8 cellular contexts compared by ENCODE assay signal in genomic region chr17:7583253-7584109, GRCh38. TPM values are rescaled to one million over a fixed set of nuclear protein-coding genes. Genes with fewer than 3 reads are reported as not detected.
DNase-seq lines count a peak whose midpoint lies in the region; ATAC-seq and TF ChIP-seq lines count a peak whose summit lies in the region.

Gene MPDU1 (plus strand): TSS chr17:7583852. CDS start chr17:7583863, 11 bp downstream.

- H3K27ac Mint-ChIP-seq in activated naive CD4-positive, alpha-beta T cell treated with anti-CD3 and anti-CD28 coated beads, Interleukin-2, amount 50 U/mL, for 24 hours: peak within 1 kb of the TSS; percentile 100

- peak within 1 kb of the TSS; percentile 72 for H3K4me3 ChIP-seq in HFF-Myc (replicated peaks; ENCODE audit: low read depth, low read length)

- H3K9me3 Mint-ChIP-seq in activated naive CD4-positive, alpha-beta T cell treated with anti-CD3 and anti-CD28 coated beads, Interleukin-2, amount 50 U/mL, for 24 hours: no peaks in the 10 kb centered on the region

- DNase-seq in GM03348 (ENCODE audit: low spot score) (peak; percentile 92), HFF-Myc (ENCODE audit: extremely low read depth, low read depth) (peak; percentile 97), NCI-H1092 (lab: John Stamatoyannopoulos, UW) (peak; percentile 91), globus pallidus (ENCODE audit: low spot score) (peak; percentile 97), occipital lobe (lab: John Stamatoyannopoulos, UW) (peak; percentile 93)

- H3K4me3 Mint-ChIP-seq in activated naive CD4-positive, alpha-beta T cell treated with anti-CD3 and anti-CD28 coated beads, Interleukin-2, amount 50 U/mL, for 24 hours: peak within 1 kb of the TSS; percentile 97

- peak within 1 kb of the TSS; percentile 97 for H3K27ac ChIP-seq in temporal lobe (ENCODE audit: low read depth, low read length)

- peaks cover 8% of the 10 kb centered on the region for H3K36me3 Mint-ChIP-seq in activated naive CD4-positive, alpha-beta T cell treated with anti-CD3 and anti-CD28 coated beads, Interleukin-2, amount 50 U/mL, for 24 hours

- peaks cover 60% of the 10 kb centered on the region for H3K4me1 Mint-ChIP-seq in activated naive CD4-positive, alpha-beta T cell treated with anti-CD3 and anti-CD28 coated beads, Interleukin-2, amount 50 U/mL, for 24 hours

- ATAC-seq in SK-N-SH treated with all-trans-retinoic acid at 6 μM for 48 hours: peak; percentile 66

- no peak for TF ChIP-seq CTCF in HFF-Myc (IDR thresholded peaks at IDR 0.05; ENCODE audit: low read depth, low read length, missing control alignments)

- no peaks in the 10 kb centered on the region for H3K27me3 Mint-ChIP-seq in activated naive CD4-positive, alpha-beta T cell treated with anti-CD3 and anti-CD28 coated beads, Interleukin-2, amount 50 U/mL, for 24 hours

TF ChIP-seq in SK-N-SH treated with all-trans-retinoic acid at 6 μM for 48 hours, 23 proteins besides CTCF, POLR2A, EP300 and RAD21:
- TF ChIP-seq TSHZ2 (CRISPR knock-in tag; IDR thresholded peaks at IDR 0.05) (peak; percentile 70; the same call in 1 of the 2 replicates), SNAI2 (CRISPR knock-in tag; IDR thresholded peaks at IDR 0.05) (0 out of 2 replicates have a peak, but pooled peaks have one; percentile 15), ESRRG (CRISPR knock-in tag; IDR thresholded peaks at IDR 0.05) (no peak)

RNA-seq across cellular contexts. Expression of gene MPDU1, which starts in this region (rescaled TPM):
- 34.8 TPM for total RNA-seq in occipital lobe
- total RNA-seq in temporal lobe: 28.5 TPM

Comparison
In these comparisons a context has a peak if more than half of its experiments do, and no peak if none do; other contexts are left out.
1. Peak in every context shown above with its lines: DNase-seq, ATAC-seq, H3K4me3 ChIP-seq and H3K27ac ChIP-seq.